ENCODE assay signal across 13 cellular contexts in the genomic region with DNA sequence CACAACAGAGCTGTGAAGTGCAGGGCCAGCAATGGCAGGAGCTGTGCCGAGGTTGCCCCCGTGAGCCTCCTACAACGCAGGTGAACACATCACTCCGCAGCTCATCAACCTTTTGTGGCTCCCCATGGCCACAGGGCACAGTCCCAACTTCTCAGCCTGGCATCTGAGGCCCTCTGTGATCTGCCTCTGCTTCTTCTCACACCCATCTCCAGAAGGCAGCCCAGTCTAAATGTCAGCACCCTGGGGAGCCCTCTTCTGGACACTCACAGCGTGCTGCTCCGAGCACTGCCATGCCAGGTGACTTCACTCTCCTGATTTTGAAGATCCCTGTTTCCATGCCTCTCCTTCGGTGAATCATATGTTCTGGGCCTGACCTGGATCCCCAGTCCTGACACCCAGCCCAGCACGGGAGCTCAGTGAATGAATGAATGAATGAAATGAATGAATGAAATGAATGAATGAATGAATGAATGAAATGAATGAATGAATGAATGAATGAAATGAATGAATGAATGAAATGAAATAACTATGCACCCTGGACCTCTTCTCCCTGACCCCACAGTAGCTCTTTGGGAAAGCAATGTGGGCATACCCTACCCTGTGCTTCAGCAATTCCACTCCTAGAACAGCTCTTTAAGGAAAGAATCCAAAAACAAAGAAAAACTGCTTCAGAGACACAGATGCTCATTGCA. TPM values are rescaled to one million over a fixed set of nuclear protein-coding genes. Genes with fewer than 3 reads are reported as not detected.
A peak's percentile ranks its signal among the peaks of the same experiment; 100 is the strongest.
DNase-seq lines count a peak whose midpoint lies in the region; ATAC-seq and TF ChIP-seq lines count a peak whose summit lies in the region.
"Had no signal": no experiment of that assay in that cellular context is flagged by ENCODE, and none has a peak within 500 bp of the region (broad histone marks: within the 10 kb centered on the region; RNA-seq: fewer than 3 reads in every experiment).

No MANE protein-coding gene starts in this region.

- H3K9me3 Mint-ChIP-seq in stimulated activated effector memory CD8-positive, alpha-beta T cell treated with anti-CD3 and anti-CD28 coated beads, Interleukin-12 subunit alpha, Interleukin-12 subunit beta, amount 100 ng/mL, for 72 hours, result no peaks in the 10 kb centered on the region

- H3K27ac ChIP-seq in brain microvascular endothelial cell (no peak overlapping the region), left lung (no peak overlapping the region)
- H3K27ac ChIP-seq: right lobe of liver, thoracic aorta had no signal

- no peaks in the 10 kb centered on the region for H3K4me1 Mint-ChIP-seq in stimulated activated effector memory CD8-positive, alpha-beta T cell treated with anti-CD3 and anti-CD28 coated beads, Interleukin-12 subunit alpha, Interleukin-12 subunit beta, amount 100 ng/mL, for 72 hours

- H3K27ac Mint-ChIP-seq in stimulated activated effector memory CD8-positive, alpha-beta T cell treated with anti-CD3 and anti-CD28 coated beads, Interleukin-12 subunit alpha, Interleukin-12 subunit beta, amount 100 ng/mL, for 72 hours, result no peak overlapping the region

- H3K36me3 ChIP-seq in brain microvascular endothelial cell (replicated peaks) (no peaks in the 10 kb centered on the region), left lung (no peaks in the 10 kb centered on the region)
- H3K36me3 ChIP-seq: right lobe of liver, thoracic aorta had no signal

- no peaks in the 10 kb centered on the region for H3K36me3 Mint-ChIP-seq in stimulated activated effector memory CD8-positive, alpha-beta T cell treated with anti-CD3 and anti-CD28 coated beads, Interleukin-12 subunit alpha, Interleukin-12 subunit beta, amount 100 ng/mL, for 72 hours

- in situ Hi-C loops in brain microvascular endothelial cell (cut with HindIII; ENCODE audit: low pct_ligation_motif_present, low sequenced_read_pairs), result no loop called here

- no peak overlapping the region for H3K4me3 ChIP-seq in brain microvascular endothelial cell (ENCODE audit: low read depth, low read length)
- H3K4me3 ChIP-seq in left lung, result no peak overlapping the region
- H3K4me3 ChIP-seq: right lobe of liver, thoracic aorta had no signal

- DNase-seq in EH (ENCODE audit: low read depth) (peak; percentile 28), Kasumi-1 (lab: John Stamatoyannopoulos, UW) (peak; percentile 8 to 10), brain microvascular endothelial cell (no peak), left lung (no peak)
- DNase-seq in stimulated activated effector memory CD8-positive, alpha-beta T cell treated with anti-CD3 and anti-CD28 coated beads, Interleukin-12 subunit alpha, Interleukin-12 subunit beta, amount 100 ng/mL, for 72 hours (ENCODE audit: low spot score in 2 of 2), result no peak
- no peak for DNase-seq in stimulated activated CD4-positive, alpha-beta T cell treated with anti-CD3 and anti-CD28 coated beads, Interleukin-1b, Interleukin-23, amount 100 ng/mL, for 48 hours
- DNase-seq in activated CD8-positive, alpha-beta memory T cell treated with anti-CD3 and anti-CD28 coated beads for 24 hours, result no peak
- DNase-seq: activated T-cell treated with anti-CD3 and anti-CD28 coated beads for 4 hours, foreskin melanocyte, NCI-H774, right lobe of liver had no signal

- no peaks in the 10 kb centered on the region for H3K27me3 ChIP-seq in brain microvascular endothelial cell (replicated peaks)
- H3K27me3 ChIP-seq in left lung, result no peaks in the 10 kb centered on the region
- H3K27me3 ChIP-seq: right lobe of liver had no signal

- no peaks in the 10 kb centered on the region for H3K9me3 ChIP-seq in left lung
- H3K9me3 ChIP-seq: right lobe of liver, thoracic aorta had no signal

- peak; percentile 46 for TF ChIP-seq CTCF in brain microvascular endothelial cell (IDR thresholded peaks at IDR 0.05; ENCODE audit: low read depth, low read length, missing control alignments)
- no peak for TF ChIP-seq CTCF in left lung (IDR thresholded peaks at IDR 0.05)

- H3K4me1 ChIP-seq in left lung, result no peaks in the 10 kb centered on the region
- H3K4me1 ChIP-seq: right lobe of liver had no signal

- intact Hi-C loops in left lung (cut with DNase I), result no loop called here

- peak; percentile 38 for ATAC-seq in left lung
- no peak for ATAC-seq in HG03521 (IDR thresholded peaks at IDR 0.05; ENCODE audit: unreplicated experiment)
- no peak for ATAC-seq in stimulated activated effector memory CD8-positive, alpha-beta T cell treated with anti-CD3 and anti-CD28 coated beads, Interleukin-12 subunit alpha, Interleukin-12 subunit beta, amount 100 ng/mL, for 72 hours

- no peak overlapping the region for H3K4me3 Mint-ChIP-seq in stimulated activated effector memory CD8-positive, alpha-beta T cell treated with anti-CD3 and anti-CD28 coated beads, Interleukin-12 subunit alpha, Interleukin-12 subunit beta, amount 100 ng/mL, for 72 hours

RNA-seq across cellular contexts. Expression of a gene that starts 17.9 kb away (rescaled TPM):
- total RNA-seq in left lung, result 10 to 100 TPM; 36.1 to 42.2 TPM

RNA-seq across cellular contexts. Expression of a gene that starts 22.9 kb away (rescaled TPM):
- total RNA-seq in left lung, result not detected
- total RNA-seq: right lobe of liver had no signal

RNA-seq across cellular contexts. Expression of a gene that starts 52.9 kb away (rescaled TPM):
- total RNA-seq in left lung, result 10 to 100 TPM; 17.2 to 22.3 TPM

Comparison
In these comparisons a context has a peak if more than half of its experiments do, and no peak if none do; other contexts are left out.
1. DNase-seq: peak in EH (single experiment) and Kasumi-1 (2 of 2); none in brain microvascular endothelial cell (single experiment), left lung (0 of 2), stimulated activated effector memory CD8-positive, alpha-beta T cell treated with anti-CD3 and anti-CD28 coated beads, Interleukin-12 subunit alpha, Interleukin-12 subunit beta, amount 100 ng/mL, for 72 hours (0 of 2), stimulated activated CD4-positive, alpha-beta T cell treated with anti-CD3 and anti-CD28 coated beads, Interleukin-1b, Interleukin-23, amount 100 ng/mL, for 48 hours (single experiment) and activated CD8-positive, alpha-beta memory T cell treated with anti-CD3 and anti-CD28 coated beads for 24 hours (single experiment).